Comparison of ENCODE assay signal across 8 cellular contexts in genomic region chr5:40736103-40736875, GRCh38. TPM values are rescaled to one million over a fixed set of nuclear protein-coding genes. Genes with fewer than 3 reads are reported as not detected.
A peak's percentile ranks its signal among the peaks of the same experiment; 100 is the strongest.
DNase-seq lines count a peak whose midpoint lies in the region; ATAC-seq, FAIRE-seq and TF ChIP-seq lines count a peak whose summit lies in the region.

No MANE protein-coding gene starts in this region.

- TF ChIP-seq CTCF in AG04450 (IDR thresholded peaks at IDR 0.05; ENCODE audit: low read depth, low read length) (peak; percentile 80), GM12874 (IDR thresholded peaks at IDR 0.05; ENCODE audit: insufficient read depth, low read depth, low read length) (peak; percentile 50; the same call in 1 of the 2 replicates), body of pancreas (IDR thresholded peaks at IDR 0.05) (peak; percentile 60 to 87 (median 83)), kidney (IDR thresholded peaks at IDR 0.05; ENCODE audit: borderline replicate concordance, extremely low read depth, insufficient read depth) (peak; percentile 73), thoracic aorta (IDR thresholded peaks at IDR 0.05) (peak; percentile 57)

- intact Hi-C loops in body of pancreas (cut with DNase I): no loop called here
- intact Hi-C loops in kidney (cut with DNase I): no loop called here

- TF ChIP-seq POLR2A in body of pancreas (IDR thresholded peaks at IDR 0.05): no peak

- no peak overlapping the region for H3K4me3 ChIP-seq in AG04450 (ENCODE audit: low read depth, low read length)
- no peak overlapping the region for H3K4me3 ChIP-seq in body of pancreas
- no peak overlapping the region for H3K4me3 ChIP-seq in kidney (ENCODE audit: low read length in 2 of 2)
- H3K4me3 ChIP-seq in thoracic aorta: no peak overlapping the region

- DNase-seq in AG04450 (ENCODE audit: low read depth, low spot score) (no peak), NCI-H526 (lab: John Stamatoyannopoulos, UW) (peak; percentile 8 to 67), body of pancreas (peak in 1 of 4 donors; percentile 14), kidney (no peak), thoracic aorta (ENCODE audit: low spot score) (no peak)
- no peak for DNase-seq in activated CD4-positive, CD25-positive, alpha-beta regulatory T cell treated with anti-CD3 and anti-CD28 coated beads, Interleukin-2, amount 50 U/mL, for 72 hours

- H3K4me1 ChIP-seq in body of pancreas (peaks cover 44% of the 10 kb centered on the region), kidney (ENCODE audit: control insufficient read depth in 1 of 2, insufficient read depth in 1 of 2, low read depth in 1 of 2, low read length in 2 of 2) (peaks cover 12 to 29% of the 10 kb centered on the region in 2 donors), thoracic aorta (ENCODE audit: control insufficient read depth in 1 of 2, low read depth in 2 of 2) (peaks cover 5 to 26% of the 10 kb centered on the region in 2 donors)

- no peak overlapping the region for H3K9ac ChIP-seq in kidney (ENCODE audit: low read length in 2 of 2)

- H3K9me3 ChIP-seq in AG04450 (ENCODE audit: control insufficient read depth, insufficient read depth, low read length): peaks cover 3% of the 10 kb centered on the region; the same call in 1 of the 2 replicates
- no peaks in the 10 kb centered on the region for H3K9me3 ChIP-seq in body of pancreas
- no peaks in the 10 kb centered on the region for H3K9me3 ChIP-seq in kidney (ENCODE audit: control insufficient read depth in 1 of 2, low read length in 2 of 2)
- H3K9me3 ChIP-seq in thoracic aorta: no peaks in the 10 kb centered on the region

- H3K36me3 ChIP-seq in body of pancreas (replicated peaks in 1 of 2; ENCODE audit: insufficient read depth in 1 of 2, low read depth in 2 of 2) (peaks cover 0 to 3% of the 10 kb centered on the region in 2 donors), kidney (ENCODE audit: control insufficient read depth in 1 of 2, insufficient read depth in 2 of 2, low read length in 2 of 2) (peaks cover 3 to 10% of the 10 kb centered on the region in 2 donors), thoracic aorta (peaks cover 8% of the 10 kb centered on the region)

- CTCF ChIA-PET in AG04450 (lab: Charles Lee): interaction anchor here (0.8 to 4.8 kb wide), 7 partner anchors 10 to 1157 kb away, joined by 3 to 33 read pairs (median 14); no protein-coding TSS in a partner anchor

- 4 to 7% methylated on average over 1 of the region's 1 CpG for WGBS in body of pancreas, 2 donors

- H3K27me3 ChIP-seq in AG04450 (ENCODE audit: control insufficient read depth, insufficient read depth, low read length): no peaks in the 10 kb centered on the region
- no peaks in the 10 kb centered on the region for H3K27me3 ChIP-seq in body of pancreas
- no peaks in the 10 kb centered on the region for H3K27me3 ChIP-seq in thoracic aorta (replicated peaks; ENCODE audit: insufficient read depth)

- POLR2A ChIA-PET in AG04450 (lab: Yijun Ruan, JAX): no interaction called here

- peak; percentile 95 for FAIRE-seq in kidney (lab: Jason Lieb, UNC)

- H3K27ac ChIP-seq in AG04450 (ENCODE audit: low read depth, low read length) (no peak overlapping the region), body of pancreas (peak overlapping the region in 3 of 4 donors; percentile 72 to 85 (median 78)), kidney (ENCODE audit: low read depth in 2 of 2, low read length in 2 of 2) (no peak overlapping the region), thoracic aorta (no peak overlapping the region)

- ATAC-seq in HG03064 (IDR thresholded peaks at IDR 0.05; ENCODE audit: low read depth, unreplicated experiment) (peak; percentile 93), body of pancreas (peak; percentile 46), thoracic aorta (ENCODE audit: insufficient number of reproducible peaks, low FRiP score, low read depth) (no peak)

RNA-seq across cellular contexts. Expression of gene TTC33, which starts 19.5 kb away (rescaled TPM):
- polyA plus RNA-seq in AG04450 (2011; rRNA removed) (9.2 and 12.4 TPM in 2 replicates), kidney (ENCODE audit: insufficient read depth, low read depth, low replicate concordance) (7.1 TPM)
- 6.1 and 10.5 TPM in 2 replicates for polyA minus RNA-seq in AG04450 (2011; rRNA and poly(A)+ RNA removed)
- total RNA-seq in body of pancreas (1 to 10 TPM; 2.3 to 9.3 TPM), kidney (20.1 TPM), thoracic aorta (10 to 100 TPM; 10.3 to 22.5 TPM)

RNA-seq across cellular contexts. Expression of gene PTGER4, which starts 56.6 kb away (rescaled TPM):
- 6.2 and 6.8 TPM in 2 replicates for polyA plus RNA-seq in AG04450 (2011; rRNA removed)
- polyA minus RNA-seq in AG04450 (2011; rRNA and poly(A)+ RNA removed): 7.6 and 10.7 TPM in 2 replicates
- total RNA-seq in body of pancreas: 10 to 100 TPM; 25.9 to 38.9 TPM
- total RNA-seq in kidney: 17.2 TPM
- 8.5 TPM for polyA plus RNA-seq in kidney (ENCODE audit: insufficient read depth, low read depth, low replicate concordance)
- 10 to 100 TPM; 13.8 to 45.9 TPM for total RNA-seq in thoracic aorta

Comparison
In these comparisons a context has a peak if more than half of its experiments do, and no peak if none do; other contexts are left out.
1. DNase-seq: peak in NCI-H526 (2 of 2); none in AG04450 (single experiment), kidney (single experiment), thoracic aorta (single experiment) and activated CD4-positive, CD25-positive, alpha-beta regulatory T cell treated with anti-CD3 and anti-CD28 coated beads, Interleukin-2, amount 50 U/mL, for 72 hours (single experiment).
2. H3K27ac ChIP-seq: peak in body of pancreas (3 of 4); none in AG04450 (single experiment), kidney (0 of 2) and thoracic aorta (0 of 2).
3. Peak in every context shown above with its lines, with median percentiles within 50 percentile points of each other: CTCF ChIP-seq.